15 cellular contexts compared by ENCODE assay signal in genomic region chr2:234686088-234686890, GRCh38.
DNase-seq lines count a peak whose midpoint lies in the region; ATAC-seq and TF ChIP-seq lines count a peak whose summit lies in the region.
"Had no signal": no experiment of that assay in that cellular context is flagged by ENCODE, and none has a peak within 500 bp of the region (broad histone marks: within the 10 kb centered on the region; RNA-seq: fewer than 3 reads in every experiment).

No MANE protein-coding gene starts in this region.

- peaks cover 16% of the 10 kb centered on the region for H3K9me1 ChIP-seq in IMR-90 (ENCODE audit: insufficient read depth, low read length)

- dilution Hi-C loops in IMR-90 (cut with HindIII; ENCODE audit: low sequenced_read_pairs, unreplicated experiment), result no loop called here

- H3K79me1 ChIP-seq in IMR-90 (ENCODE audit: low read depth in 1 of 2, low read length in 2 of 2), result peaks cover 0 to 12% of the 10 kb centered on the region in 2 experiments; a peak in 2 of 4 replicates

- peak overlapping the region in 1 of 2 experiments; percentile 90; a peak in 2 of 4 replicates for H4K8ac ChIP-seq in IMR-90 (ENCODE audit: low read depth in 2 of 2, low read length in 2 of 2)

- peak overlapping the region; percentile 58 for H2BK5ac ChIP-seq in IMR-90 (ENCODE audit: low read depth, low read length, poor library complexity, severe bottlenecking)

- H4K5ac ChIP-seq in IMR-90 (ENCODE audit: low read depth, low read length), result 0 out of 2 replicates have a peak overlapping the region, but pooled peaks have one; percentile 25

- in situ Hi-C loops in IMR-90 (cut with MboI; ENCODE audit: low sequenced_read_pairs), result no loop called here

- H3K4me2 ChIP-seq in IMR-90 (ENCODE audit: low read depth, low read length) (peak overlapping the region; percentile 34; the same call in 1 of the 2 replicates), MM.1S (ENCODE audit: low read depth, low read length) (no peak overlapping the region)

- no TSS peak for BruUV-seq in IMR-90 (replicated peaks; lab: Mats Ljungman, UMichigan)

- POLR2A ChIA-PET in IMR-90 (lab: Charles Lee; ENCODE audit: unreplicated experiment), result no interaction called here

- WGBS in IMR-90 (ENCODE audit: extremely low coverage in 2 of 2, insufficient read length in 1 of 2), 2 experiments, result no CpG with 5 or more reads among the region's 4 CpGs

- no peak for TF ChIP-seq CTCF in IMR-90 (conservative IDR thresholded peaks at IDR 0.05; ENCODE audit: low read depth, low read length)
- TF ChIP-seq CTCF in choroid plexus epithelial cell (conservative IDR thresholded peaks at IDR 0.05; ENCODE audit: low read depth, low read length), result no peak
- TF ChIP-seq CTCF in left lung (IDR thresholded peaks at IDR 0.05), result no peak
- TF ChIP-seq CTCF in MM.1S (IDR thresholded peaks at IDR 0.05; ENCODE audit: low read length), result no peak

- H3K79me2 ChIP-seq in MM.1S (ENCODE audit: low read length), result no peaks in the 10 kb centered on the region

- H3K9ac ChIP-seq in IMR-90 (ENCODE audit: low read depth, low read length), result no peak overlapping the region; the same call in 1 of the 2 replicates
- H3K9ac ChIP-seq in MM.1S (ENCODE audit: low read length), result no peak overlapping the region

- H4K20me1 ChIP-seq in IMR-90 (ENCODE audit: insufficient read depth, low read length) (no peaks in the 10 kb centered on the region), MM.1S (ENCODE audit: insufficient read depth, low read length) (no peaks in the 10 kb centered on the region)

- CTCF ChIA-PET in IMR-90 (lab: Yijun Ruan, JAX), result interaction anchor here (0.6 kb wide), 1 partner anchor 20 kb away, joined by 3 read pairs; no protein-coding TSS in a partner anchor

- intact Hi-C loops in IMR-90 (cut with micrococcal nuclease), result no loop called here
- intact Hi-C loops in left lung (cut with DNase I), result no loop called here

- H3K27ac ChIP-seq in IMR-90 (ENCODE audit: insufficient read depth, low read length), result no peak overlapping the region
- H3K27ac ChIP-seq in left lung, result no peak overlapping the region
- no peak overlapping the region for H3K27ac ChIP-seq in MM.1S (ENCODE audit: low read length)
- H3K27ac ChIP-seq: brain microvascular endothelial cell, lower lobe of right lung, tibial artery, VCaP had no signal

- no peak for TF ChIP-seq RAD21 in IMR-90 (IDR thresholded peaks at IDR 0.05; ENCODE audit: low read length)

- no peaks in the 10 kb centered on the region for H3F3A ChIP-seq in MM.1S (ENCODE audit: insufficient read depth, low read length)

- H3K36me3 ChIP-seq in IMR-90 (ENCODE audit: control insufficient read depth, insufficient read depth, low read length) (no peaks in the 10 kb centered on the region), left lung (no peaks in the 10 kb centered on the region), MM.1S (replicated peaks; ENCODE audit: insufficient read depth, low read length) (no peaks in the 10 kb centered on the region)
- H3K36me3 ChIP-seq: brain microvascular endothelial cell, lower lobe of right lung, tibial artery had no signal

- peak overlapping the region; percentile 67; the same call in 1 of the 2 replicates for H3K4ac ChIP-seq in IMR-90 (ENCODE audit: low read depth, low read length)

- H3K9me3 ChIP-seq in IMR-90 (ENCODE audit: control insufficient read depth, insufficient read depth, low read length) (no peaks in the 10 kb centered on the region), left lung (no peaks in the 10 kb centered on the region), MM.1S (replicated peaks; ENCODE audit: insufficient read depth, low read length) (no peaks in the 10 kb centered on the region)
- H3K9me3 ChIP-seq: lower lobe of right lung, tibial artery had no signal

- ATAC-seq in IMR-90 (ENCODE audit: low read depth), result peak; percentile 74
- peak; percentile 52 for ATAC-seq in left lung
- ATAC-seq: lower lobe of right lung had no signal

- no peak overlapping the region; the same call in 1 of the 2 replicates for H3K23ac ChIP-seq in IMR-90 (ENCODE audit: low read depth, low read length)

- TF ChIP-seq POLR2A in IMR-90 (IDR thresholded peaks at IDR 0.05; ENCODE audit: low read depth, low read length), result no peak

- H3K4me3 ChIP-seq in IMR-90 (ENCODE audit: insufficient read depth, low read depth, low read length) (no peak overlapping the region), choroid plexus epithelial cell (ENCODE audit: low read depth, low read length) (no peak overlapping the region), left lung (no peak overlapping the region), MM.1S (ENCODE audit: low read length) (no peak overlapping the region)
- H3K4me3 ChIP-seq: lower lobe of right lung, tibial artery had no signal

- H2AFZ ChIP-seq in IMR-90 (replicated peaks; ENCODE audit: low read length, poor library complexity) (peak overlapping the region; percentile 80), MM.1S (ENCODE audit: low read length) (no peak overlapping the region)

- H3K4me1 ChIP-seq in IMR-90 (ENCODE audit: control insufficient read depth, insufficient read depth, low read length) (peaks cover 15% of the 10 kb centered on the region), left lung (peaks cover 0 to 8% of the 10 kb centered on the region in 2 donors), MM.1S (ENCODE audit: low read length) (no peaks in the 10 kb centered on the region)

- H2AK9ac ChIP-seq in IMR-90 (replicated peaks; ENCODE audit: low read depth, low read length, poor library complexity), result peak overlapping the region; percentile 65

- H3K14ac ChIP-seq in IMR-90 (replicated peaks; ENCODE audit: low read depth, low read length), result peak overlapping the region; percentile 84

- peak overlapping the region; percentile 88 for H2AK5ac ChIP-seq in IMR-90 (ENCODE audit: low read depth, low read length)

- DNase-seq in Daoy (ENCODE audit: low read depth) (peak; percentile 53), IMR-90 (no peak), choroid plexus epithelial cell (ENCODE audit: low read depth) (peak; percentile 81), left lung (no peak), hippocampal formation (lab: John Stamatoyannopoulos, UW) (no peak), NCI-H2107 treated with DMSO at 0.1 percent for 48 hours (lab: John Stamatoyannopoulos, UW; ENCODE audit: unreplicated experiment) (no peak), MM.1S (no peak)
- no peak for DNase-seq in stimulated activated CD4-positive, alpha-beta T cell treated with anti-CD3 and anti-CD28 coated beads, Interleukin-15, amount 100 ng/mL, for 24 hours
- DNase-seq: activated T-cell treated with anti-CD3 and anti-CD28 coated beads for 4 hours; brain microvascular endothelial cell; CD4-positive, CD25-positive, alpha-beta regulatory T cell; lower lobe of right lung; NCI-H1694; tibial artery had no signal

- H2BK120ac ChIP-seq in IMR-90 (ENCODE audit: low read depth, low read length), result peak overlapping the region; percentile 85

- peak overlapping the region; percentile 96; the same call in 2 of the 3 replicates for H2BK15ac ChIP-seq in IMR-90 (ENCODE audit: low read depth, low read length)

- no peak overlapping the region for H3K56ac ChIP-seq in IMR-90 (ENCODE audit: extremely low read depth, insufficient read depth, low read length)

- no peaks in the 10 kb centered on the region for H3K9me2 ChIP-seq in MM.1S (replicated peaks; ENCODE audit: insufficient read depth, low read length)

- peak overlapping the region; percentile 84 for H2BK20ac ChIP-seq in IMR-90 (ENCODE audit: low read depth, low read length)

- H3K18ac ChIP-seq in IMR-90 (ENCODE audit: low read depth, low read length), result peak overlapping the region; percentile 69; the same call in 1 of the 2 replicates

- peak overlapping the region; percentile 84 for H4K91ac ChIP-seq in IMR-90 (ENCODE audit: insufficient read depth, low read depth, low read length)

- H3K27me3 ChIP-seq in IMR-90 (ENCODE audit: control insufficient read depth, insufficient read depth, low read length) (no peaks in the 10 kb centered on the region), left lung (no peaks in the 10 kb centered on the region), MM.1S (replicated peaks; ENCODE audit: insufficient read depth, low read length) (no peaks in the 10 kb centered on the region)
- H3K27me3 ChIP-seq: brain microvascular endothelial cell, tibial artery had no signal

TF ChIP-seq in IMR-90, 13 proteins besides CTCF, POLR2A, EP300 and RAD21:
- TF ChIP-seq ELK1 (IDR thresholded peaks at IDR 0.05; ENCODE audit: borderline replicate concordance, low read depth, low read length) (no peak), MAFK (IDR thresholded peaks at IDR 0.05; ENCODE audit: low read depth, low read length) (no peak), NFE2L2 (IDR thresholded peaks at IDR 0.05; ENCODE audit: low read depth, low read length) (no peak), MXI1 (IDR thresholded peaks at IDR 0.05; ENCODE audit: borderline replicate concordance, low read depth, low read length) (no peak), FOS (IDR thresholded peaks at IDR 0.05; ENCODE audit: low read depth, low read length) (no peak), RCOR1 (IDR thresholded peaks at IDR 0.05; ENCODE audit: insufficient replicate concordance, low read length) (no peak), SMC3 (IDR thresholded peaks at IDR 0.05; ENCODE audit: low read depth, low read length) (no peak), MAZ (IDR thresholded peaks at IDR 0.05; ENCODE audit: borderline replicate concordance, low read depth, low read length) (no peak; the same call in 1 of the 2 replicates), CHD1 (IDR thresholded peaks at IDR 0.05; ENCODE audit: low read depth, low read length) (no peak), CEBPB (IDR thresholded peaks at IDR 0.05; ENCODE audit: low read depth, low read length) (no peak), USF2 (IDR thresholded peaks at IDR 0.05; ENCODE audit: low read depth, low read length) (no peak), BHLHE40 (IDR thresholded peaks at IDR 0.05; ENCODE audit: low read depth, low read length) (no peak)

Comparison
In these comparisons a context has a peak if more than half of its experiments do, and no peak if none do; other contexts are left out.
1. DNase-seq: peak in Daoy (single experiment) and choroid plexus epithelial cell (single experiment); none in IMR-90 (single experiment), left lung (0 of 2), hippocampal formation (0 of 2), NCI-H2107 treated with DMSO at 0.1 percent for 48 hours (single experiment), MM.1S (single experiment) and stimulated activated CD4-positive, alpha-beta T cell treated with anti-CD3 and anti-CD28 coated beads, Interleukin-15, amount 100 ng/mL, for 24 hours (single experiment).